1 cellular context compared by ENCODE assay signal in the genomic region with DNA sequence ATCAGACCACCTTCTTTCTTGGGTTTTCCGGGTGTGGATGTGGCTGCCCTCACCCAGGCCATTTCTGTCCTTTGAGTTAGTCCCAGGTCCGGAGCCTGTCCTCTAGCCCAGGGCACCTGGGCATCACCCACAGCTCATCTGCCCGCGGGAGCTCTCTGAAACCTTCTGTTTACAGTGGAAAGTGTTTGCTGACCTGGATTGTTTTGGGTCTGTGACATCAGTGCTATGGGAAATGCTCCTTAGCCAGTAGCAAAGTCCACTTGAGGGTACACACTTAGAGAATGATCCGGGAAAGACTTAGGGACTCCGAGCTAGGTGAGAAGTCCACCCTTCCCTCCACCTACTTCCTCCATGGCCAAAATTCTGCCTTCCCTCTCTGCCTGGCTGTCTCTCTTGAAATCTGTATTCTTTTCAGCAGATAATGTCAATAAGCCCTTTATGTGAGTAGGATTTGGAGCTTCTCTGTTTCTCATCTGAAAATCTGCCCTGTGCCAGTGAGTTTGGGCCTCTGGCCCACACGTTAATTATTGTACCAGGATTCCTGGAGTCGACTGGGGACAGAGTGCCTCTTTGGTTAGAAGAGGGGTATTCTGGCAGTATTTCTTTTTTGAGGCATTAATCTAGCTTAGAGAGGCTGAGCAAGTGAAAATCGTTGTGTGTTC.
TF ChIP-seq lines count a peak whose summit lies in the region.

No MANE protein-coding gene starts in this region.

TF ChIP-seq in HepG2, 621 proteins besides CTCF, POLR2A, EP300 and RAD21 (continued from another document and continues in another):
- TF ChIP-seq, protein P1, sequence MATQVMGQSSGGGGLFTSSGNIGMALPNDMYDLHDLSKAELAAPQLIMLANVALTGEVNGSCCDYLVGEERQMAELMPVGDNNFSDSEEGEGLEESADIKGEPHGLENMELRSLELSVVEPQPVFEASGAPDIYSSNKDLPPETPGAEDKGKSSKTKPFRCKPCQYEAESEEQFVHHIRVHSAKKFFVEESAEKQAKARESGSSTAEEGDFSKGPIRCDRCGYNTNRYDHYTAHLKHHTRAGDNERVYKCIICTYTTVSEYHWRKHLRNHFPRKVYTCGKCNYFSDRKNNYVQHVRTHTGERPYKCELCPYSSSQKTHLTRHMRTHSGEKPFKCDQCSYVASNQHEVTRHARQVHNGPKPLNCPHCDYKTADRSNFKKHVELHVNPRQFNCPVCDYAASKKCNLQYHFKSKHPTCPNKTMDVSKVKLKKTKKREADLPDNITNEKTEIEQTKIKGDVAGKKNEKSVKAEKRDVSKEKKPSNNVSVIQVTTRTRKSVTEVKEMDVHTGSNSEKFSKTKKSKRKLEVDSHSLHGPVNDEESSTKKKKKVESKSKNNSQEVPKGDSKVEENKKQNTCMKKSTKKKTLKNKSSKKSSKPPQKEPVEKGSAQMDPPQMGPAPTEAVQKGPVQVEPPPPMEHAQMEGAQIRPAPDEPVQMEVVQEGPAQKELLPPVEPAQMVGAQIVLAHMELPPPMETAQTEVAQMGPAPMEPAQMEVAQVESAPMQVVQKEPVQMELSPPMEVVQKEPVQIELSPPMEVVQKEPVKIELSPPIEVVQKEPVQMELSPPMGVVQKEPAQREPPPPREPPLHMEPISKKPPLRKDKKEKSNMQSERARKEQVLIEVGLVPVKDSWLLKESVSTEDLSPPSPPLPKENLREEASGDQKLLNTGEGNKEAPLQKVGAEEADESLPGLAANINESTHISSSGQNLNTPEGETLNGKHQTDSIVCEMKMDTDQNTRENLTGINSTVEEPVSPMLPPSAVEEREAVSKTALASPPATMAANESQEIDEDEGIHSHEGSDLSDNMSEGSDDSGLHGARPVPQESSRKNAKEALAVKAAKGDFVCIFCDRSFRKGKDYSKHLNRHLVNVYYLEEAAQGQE (IDR thresholded peaks at IDR 0.05; ENCODE audit: borderline replicate concordance in 1 of 2, low read depth in 1 of 2, low read length in 2 of 2) = no peak
- TF ChIP-seq ZNF598 (CRISPR knock-in tag; IDR thresholded peaks at IDR 0.05; ENCODE audit: borderline replicate concordance) (no peak), KMT2A (CRISPR knock-in tag; IDR thresholded peaks at IDR 0.05) (no peak), FOXA1 (IDR thresholded peaks at IDR 0.05) (no peak), FOXA1 (CRISPR knock-in tag; IDR thresholded peaks at IDR 0.05) (peak; percentile 63), ZNF839 (CRISPR knock-in tag; IDR thresholded peaks at IDR 0.05; ENCODE audit: borderline replicate concordance) (no peak), ZNF260 (CRISPR knock-in tag; IDR thresholded peaks at IDR 0.05; ENCODE audit: borderline replicate concordance, low read depth) (no peak), HHEX (CRISPR knock-in tag; IDR thresholded peaks at IDR 0.05) (no peak), ZNF569 (CRISPR knock-in tag; IDR thresholded peaks at IDR 0.05; ENCODE audit: borderline replicate concordance) (no peak), ZFP82 (CRISPR knock-in tag; IDR thresholded peaks at IDR 0.05; ENCODE audit: borderline replicate concordance) (no peak), PHB2 (IDR thresholded peaks at IDR 0.05; ENCODE audit: partially characterized antibody) (no peak), ZSCAN20 (CRISPR knock-in tag; IDR thresholded peaks at IDR 0.05; ENCODE audit: borderline replicate concordance) (no peak), ZNF660 (CRISPR knock-in tag; IDR thresholded peaks at IDR 0.05; ENCODE audit: borderline replicate concordance, low read depth) (no peak), ZFP41 (CRISPR knock-in tag; IDR thresholded peaks at IDR 0.05; ENCODE audit: borderline replicate concordance) (no peak), TOE1 (CRISPR knock-in tag; IDR thresholded peaks at IDR 0.05) (no peak), SRSF1 (optimal IDR thresholded peaks at IDR 0.05; ENCODE audit: low read depth, low read length) (no peak), FLYWCH1 (CRISPR knock-in tag; IDR thresholded peaks at IDR 0.05) (no peak), ZNF326 (CRISPR knock-in tag; IDR thresholded peaks at IDR 0.05; ENCODE audit: borderline replicate concordance) (no peak), U2AF2 (IDR thresholded peaks at IDR 0.05; ENCODE audit: low read depth, low read length) (no peak), SKI (IDR thresholded peaks at IDR 0.05; ENCODE audit: partially characterized antibody) (no peak), CENPT (CRISPR knock-in tag; IDR thresholded peaks at IDR 0.05; ENCODE audit: low read depth) (no peak), ZNF501 (CRISPR knock-in tag; IDR thresholded peaks at IDR 0.05) (no peak), NR2F2 (IDR thresholded peaks at IDR 0.05; ENCODE audit: borderline replicate concordance, low read depth) (no peak; the same call in 1 of the 2 replicates), POLR2G (IDR thresholded peaks at IDR 0.05; ENCODE audit: low read depth, low read length) (peak; percentile 58; the same call in 1 of the 2 replicates), MTF2 (CRISPR knock-in tag; IDR thresholded peaks at IDR 0.05; ENCODE audit: borderline replicate concordance) (no peak), CBX2 (IDR thresholded peaks at IDR 0.05; ENCODE audit: low read depth, low read length) (no peak), CBX2 (CRISPR knock-in tag; IDR thresholded peaks at IDR 0.05; ENCODE audit: low read depth) (no peak), AHR (CRISPR knock-in tag; IDR thresholded peaks at IDR 0.05) (no peak), ZNF30 (CRISPR knock-in tag; IDR thresholded peaks at IDR 0.05) (no peak), ZNF264 (CRISPR knock-in tag; IDR thresholded peaks at IDR 0.05) (0 out of 2 replicates have a peak, but pooled peaks have one; percentile 17), BCL6 (CRISPR knock-in tag; IDR thresholded peaks at IDR 0.05) (peak; percentile 60; the same call in 1 of the 2 replicates), SRSF9 (IDR thresholded peaks at IDR 0.05; ENCODE audit: borderline replicate concordance, insufficient read depth, low read depth, low read length, poor library complexity, severe bottlenecking) (no peak), KLF13 (CRISPR knock-in tag; IDR thresholded peaks at IDR 0.05) (no peak), SIN3A (IDR thresholded peaks at IDR 0.05; ENCODE audit: borderline replicate concordance, low read depth, low read length) (no peak), NFE2L2 (IDR thresholded peaks at IDR 0.05; ENCODE audit: low read length) (no peak), U2AF1 (optimal IDR thresholded peaks at IDR 0.05; ENCODE audit: low read depth, low read length) (no peak), THAP11 (CRISPR knock-in tag; IDR thresholded peaks at IDR 0.05) (peak; percentile 47; the same call in 1 of the 2 replicates), IKZF1 (IDR thresholded peaks at IDR 0.05) (no peak), PCBP1 (IDR thresholded peaks at IDR 0.05; ENCODE audit: borderline replicate concordance, low read depth, low read length) (no peak), PPARG (CRISPR knock-in tag; conservative IDR thresholded peaks at IDR 0.05) (0 out of 2 replicates have a peak, but pooled peaks have one; percentile 68), ZNF678 (CRISPR knock-in tag; IDR thresholded peaks at IDR 0.05) (no peak), ZSCAN21 (CRISPR knock-in tag; IDR thresholded peaks at IDR 0.05; ENCODE audit: borderline replicate concordance) (no peak), ZSCAN12 (CRISPR knock-in tag; IDR thresholded peaks at IDR 0.05) (no peak)
- TF ChIP-seq, protein P2, sequence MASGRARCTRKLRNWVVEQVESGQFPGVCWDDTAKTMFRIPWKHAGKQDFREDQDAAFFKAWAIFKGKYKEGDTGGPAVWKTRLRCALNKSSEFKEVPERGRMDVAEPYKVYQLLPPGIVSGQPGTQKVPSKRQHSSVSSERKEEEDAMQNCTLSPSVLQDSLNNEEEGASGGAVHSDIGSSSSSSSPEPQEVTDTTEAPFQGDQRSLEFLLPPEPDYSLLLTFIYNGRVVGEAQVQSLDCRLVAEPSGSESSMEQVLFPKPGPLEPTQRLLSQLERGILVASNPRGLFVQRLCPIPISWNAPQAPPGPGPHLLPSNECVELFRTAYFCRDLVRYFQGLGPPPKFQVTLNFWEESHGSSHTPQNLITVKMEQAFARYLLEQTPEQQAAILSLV (CRISPR knock-in tag; IDR thresholded peaks at IDR 0.05; ENCODE audit: borderline replicate concordance) = no peak
- TF ChIP-seq, protein P3, sequence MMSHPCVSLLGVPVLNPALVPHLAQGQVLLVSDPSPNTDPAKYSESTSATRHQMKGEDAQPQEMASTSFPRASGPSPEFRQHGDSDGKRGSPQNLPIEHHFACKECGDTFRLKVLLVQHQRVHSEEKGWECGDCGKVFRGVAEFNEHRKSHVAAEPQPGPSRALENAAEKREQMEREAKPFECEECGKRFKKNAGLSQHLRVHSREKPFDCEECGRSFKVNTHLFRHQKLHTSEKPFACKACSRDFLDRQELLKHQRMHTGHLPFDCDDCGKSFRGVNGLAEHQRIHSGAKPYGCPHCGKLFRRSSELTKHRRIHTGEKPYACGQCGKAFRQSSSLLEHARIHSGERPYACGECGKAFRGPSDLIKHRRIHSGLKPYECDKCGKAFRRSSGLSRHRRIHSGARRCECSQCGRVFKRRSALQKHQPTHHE (CRISPR knock-in tag; IDR thresholded peaks at IDR 0.05; ENCODE audit: borderline replicate concordance) = no peak
- TF ChIP-seq, protein P4, sequence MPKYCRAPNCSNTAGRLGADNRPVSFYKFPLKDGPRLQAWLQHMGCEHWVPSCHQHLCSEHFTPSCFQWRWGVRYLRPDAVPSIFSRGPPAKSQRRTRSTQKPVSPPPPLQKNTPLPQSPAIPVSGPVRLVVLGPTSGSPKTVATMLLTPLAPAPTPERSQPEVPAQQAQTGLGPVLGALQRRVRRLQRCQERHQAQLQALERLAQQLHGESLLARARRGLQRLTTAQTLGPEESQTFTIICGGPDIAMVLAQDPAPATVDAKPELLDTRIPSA (CRISPR knock-in tag; IDR thresholded peaks at IDR 0.05; ENCODE audit: borderline replicate concordance) = no peak
- TF ChIP-seq, protein P5, sequence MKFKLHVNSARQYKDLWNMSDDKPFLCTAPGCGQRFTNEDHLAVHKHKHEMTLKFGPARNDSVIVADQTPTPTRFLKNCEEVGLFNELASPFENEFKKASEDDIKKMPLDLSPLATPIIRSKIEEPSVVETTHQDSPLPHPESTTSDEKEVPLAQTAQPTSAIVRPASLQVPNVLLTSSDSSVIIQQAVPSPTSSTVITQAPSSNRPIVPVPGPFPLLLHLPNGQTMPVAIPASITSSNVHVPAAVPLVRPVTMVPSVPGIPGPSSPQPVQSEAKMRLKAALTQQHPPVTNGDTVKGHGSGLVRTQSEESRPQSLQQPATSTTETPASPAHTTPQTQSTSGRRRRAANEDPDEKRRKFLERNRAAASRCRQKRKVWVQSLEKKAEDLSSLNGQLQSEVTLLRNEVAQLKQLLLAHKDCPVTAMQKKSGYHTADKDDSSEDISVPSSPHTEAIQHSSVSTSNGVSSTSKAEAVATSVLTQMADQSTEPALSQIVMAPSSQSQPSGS (CRISPR knock-in tag; IDR thresholded peaks at IDR 0.05) = peak; percentile 74; the same call in 1 of the 2 replicates
- TF ChIP-seq, protein P6, sequence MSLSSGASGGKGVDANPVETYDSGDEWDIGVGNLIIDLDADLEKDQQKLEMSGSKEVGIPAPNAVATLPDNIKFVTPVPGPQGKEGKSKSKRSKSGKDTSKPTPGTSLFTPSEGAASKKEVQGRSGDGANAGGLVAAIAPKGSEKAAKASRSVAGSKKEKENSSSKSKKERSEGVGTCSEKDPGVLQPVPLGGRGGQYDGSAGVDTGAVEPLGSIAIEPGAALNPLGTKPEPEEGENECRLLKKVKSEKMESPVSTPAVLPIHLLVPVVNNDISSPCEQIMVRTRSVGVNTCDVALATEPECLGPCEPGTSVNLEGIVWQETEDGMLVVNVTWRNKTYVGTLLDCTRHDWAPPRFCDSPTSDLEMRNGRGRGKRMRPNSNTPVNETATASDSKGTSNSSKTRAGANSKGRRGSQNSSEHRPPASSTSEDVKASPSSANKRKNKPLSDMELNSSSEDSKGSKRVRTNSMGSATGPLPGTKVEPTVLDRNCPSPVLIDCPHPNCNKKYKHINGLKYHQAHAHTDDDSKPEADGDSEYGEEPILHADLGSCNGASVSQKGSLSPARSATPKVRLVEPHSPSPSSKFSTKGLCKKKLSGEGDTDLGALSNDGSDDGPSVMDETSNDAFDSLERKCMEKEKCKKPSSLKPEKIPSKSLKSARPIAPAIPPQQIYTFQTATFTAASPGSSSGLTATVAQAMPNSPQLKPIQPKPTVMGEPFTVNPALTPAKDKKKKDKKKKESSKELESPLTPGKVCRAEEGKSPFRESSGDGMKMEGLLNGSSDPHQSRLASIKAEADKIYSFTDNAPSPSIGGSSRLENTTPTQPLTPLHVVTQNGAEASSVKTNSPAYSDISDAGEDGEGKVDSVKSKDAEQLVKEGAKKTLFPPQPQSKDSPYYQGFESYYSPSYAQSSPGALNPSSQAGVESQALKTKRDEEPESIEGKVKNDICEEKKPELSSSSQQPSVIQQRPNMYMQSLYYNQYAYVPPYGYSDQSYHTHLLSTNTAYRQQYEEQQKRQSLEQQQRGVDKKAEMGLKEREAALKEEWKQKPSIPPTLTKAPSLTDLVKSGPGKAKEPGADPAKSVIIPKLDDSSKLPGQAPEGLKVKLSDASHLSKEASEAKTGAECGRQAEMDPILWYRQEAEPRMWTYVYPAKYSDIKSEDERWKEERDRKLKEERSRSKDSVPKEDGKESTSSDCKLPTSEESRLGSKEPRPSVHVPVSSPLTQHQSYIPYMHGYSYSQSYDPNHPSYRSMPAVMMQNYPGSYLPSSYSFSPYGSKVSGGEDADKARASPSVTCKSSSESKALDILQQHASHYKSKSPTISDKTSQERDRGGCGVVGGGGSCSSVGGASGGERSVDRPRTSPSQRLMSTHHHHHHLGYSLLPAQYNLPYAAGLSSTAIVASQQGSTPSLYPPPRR (CRISPR knock-in tag; IDR thresholded peaks at IDR 0.05; ENCODE audit: borderline replicate concordance) = peak; percentile 77
- TF ChIP-seq, protein P7, sequence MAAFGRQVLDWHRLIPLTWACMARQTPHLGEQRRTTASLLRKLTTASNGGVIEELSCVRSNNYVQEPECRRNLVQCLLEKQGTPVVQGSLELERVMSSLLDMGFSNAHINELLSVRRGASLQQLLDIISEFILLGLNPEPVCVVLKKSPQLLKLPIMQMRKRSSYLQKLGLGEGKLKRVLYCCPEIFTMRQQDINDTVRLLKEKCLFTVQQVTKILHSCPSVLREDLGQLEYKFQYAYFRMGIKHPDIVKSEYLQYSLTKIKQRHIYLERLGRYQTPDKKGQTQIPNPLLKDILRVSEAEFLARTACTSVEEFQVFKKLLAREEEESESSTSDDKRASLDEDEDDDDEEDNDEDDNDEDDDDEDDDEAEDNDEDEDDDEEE (CRISPR knock-in tag; IDR thresholded peaks at IDR 0.05) = no peak
- TF ChIP-seq, protein P8, sequence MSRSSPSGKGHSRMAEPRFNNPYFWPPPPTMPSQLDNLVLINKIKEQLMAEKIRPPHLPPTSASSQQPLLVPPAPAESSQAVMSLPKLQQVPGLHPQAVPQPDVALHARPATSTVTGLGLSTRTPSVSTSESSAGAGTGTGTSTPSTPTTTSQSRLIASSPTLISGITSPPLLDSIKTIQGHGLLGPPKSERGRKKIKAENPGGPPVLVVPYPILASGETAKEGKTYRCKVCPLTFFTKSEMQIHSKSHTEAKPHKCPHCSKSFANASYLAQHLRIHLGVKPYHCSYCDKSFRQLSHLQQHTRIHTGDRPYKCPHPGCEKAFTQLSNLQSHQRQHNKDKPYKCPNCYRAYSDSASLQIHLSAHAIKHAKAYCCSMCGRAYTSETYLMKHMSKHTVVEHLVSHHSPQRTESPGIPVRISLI (CRISPR knock-in tag; IDR thresholded peaks at IDR 0.05; ENCODE audit: borderline replicate concordance) = no peak
- TF ChIP-seq, protein P9, sequence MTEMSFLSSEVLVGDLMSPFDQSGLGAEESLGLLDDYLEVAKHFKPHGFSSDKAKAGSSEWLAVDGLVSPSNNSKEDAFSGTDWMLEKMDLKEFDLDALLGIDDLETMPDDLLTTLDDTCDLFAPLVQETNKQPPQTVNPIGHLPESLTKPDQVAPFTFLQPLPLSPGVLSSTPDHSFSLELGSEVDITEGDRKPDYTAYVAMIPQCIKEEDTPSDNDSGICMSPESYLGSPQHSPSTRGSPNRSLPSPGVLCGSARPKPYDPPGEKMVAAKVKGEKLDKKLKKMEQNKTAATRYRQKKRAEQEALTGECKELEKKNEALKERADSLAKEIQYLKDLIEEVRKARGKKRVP (CRISPR knock-in tag; IDR thresholded peaks at IDR 0.05) = 0 out of 4 replicates have a peak, but pooled peaks of 1 of the 2 experiments have one; percentile 63
